16 cellular contexts compared by ENCODE assay signal in genomic region chr13:34265016-34265692, GRCh38.
A peak's percentile ranks its signal among the peaks of the same experiment; 100 is the strongest.
DNase-seq lines count a peak whose midpoint lies in the region; ATAC-seq, FAIRE-seq and TF ChIP-seq lines count a peak whose summit lies in the region.
"Had no signal": no experiment of that assay in that cellular context is flagged by ENCODE, and none has a peak within 500 bp of the region (broad histone marks: within the 10 kb centered on the region; RNA-seq: fewer than 3 reads in every experiment).

No MANE protein-coding gene starts in this region.

- TF ChIP-seq EP300 in HepG2 (IDR thresholded peaks at IDR 0.05; ENCODE audit: low read depth in 2 of 2, low read length in 2 of 2) (no peak), HepG2 (CRISPR knock-in tag; IDR thresholded peaks at IDR 0.05; ENCODE audit: borderline replicate concordance) (no peak), esophagus muscularis mucosa (IDR thresholded peaks at IDR 0.05) (no peak)

- BruUV-seq in Calu3 (replicated peaks; lab: Mats Ljungman, UMichigan) (no TSS peak), HepG2 (replicated peaks; lab: Mats Ljungman, UMichigan) (no TSS peak)

- in situ Hi-C loops in HepG2 (cut with HindIII; ENCODE audit: extremely low pct_ligation_motif_present, low pct_unique_long_range_greater_than_20kb) = no loop called here

- no peaks in the 10 kb centered on the region for H4K20me1 ChIP-seq in HepG2 (ENCODE audit: insufficient read depth, low read length)
- H4K20me1 ChIP-seq: BLaER1 had no signal

- H3K79me2 ChIP-seq in HepG2 (ENCODE audit: insufficient read depth, low read length) = no peaks in the 10 kb centered on the region

- no peak for TF ChIP-seq RAD21 in HepG2 (CRISPR knock-in tag; IDR thresholded peaks at IDR 0.05)

- FAIRE-seq in HTR-8/SVneo (lab: Jason Lieb, UNC) (no peak), bronchial epithelial cell (lab: Jason Lieb, UNC) (no peak), HepG2 (lab: Jason Lieb, UNC) (no peak)
- FAIRE-seq: A204.1 had no signal

- POLR2A ChIA-PET in HepG2 (lab: Yijun Ruan, JAX) = no interaction called here

- H3K4me3 Mint-ChIP-seq in Calu3 (ENCODE audit: low read depth, unreplicated experiment) = no peak overlapping the region
- H3K4me3 Mint-ChIP-seq: CD8-positive, alpha-beta T cell; H9 had no signal

- peaks cover 1% of the 10 kb centered on the region for H3K9me3 Mint-ChIP-seq in Calu3 (ENCODE audit: low read depth, unreplicated experiment)

- H3K27me3 ChIP-seq in bronchial epithelial cell (ENCODE audit: control insufficient read depth, insufficient read depth, low read length) = no peaks in the 10 kb centered on the region
- no peaks in the 10 kb centered on the region for H3K27me3 ChIP-seq in HepG2 (ENCODE audit: control insufficient read depth in 1 of 2, insufficient read depth in 2 of 2, low read length in 2 of 2)
- H3K27me3 ChIP-seq in esophagus muscularis mucosa = no peaks in the 10 kb centered on the region
- H3K27me3 ChIP-seq: BLaER1 had no signal

- H3K4me2 ChIP-seq in HepG2 (ENCODE audit: low read depth, low read length) = no peak overlapping the region
- H3K4me2 ChIP-seq: BLaER1 had no signal

- ATAC-seq in HepG2 (no peak), GM18511 (IDR thresholded peaks at IDR 0.05; ENCODE audit: unreplicated experiment) (no peak)
- ATAC-seq: CD8-positive, alpha-beta T cell had no signal

- H3K9me3 ChIP-seq in HepG2 (ENCODE audit: low read length) = no peaks in the 10 kb centered on the region
- no peaks in the 10 kb centered on the region for H3K9me3 ChIP-seq in esophagus muscularis mucosa

- peaks cover 13% of the 10 kb centered on the region for H3K4me1 Mint-ChIP-seq in Calu3 (ENCODE audit: low read depth, unreplicated experiment)

- no peak for TF ChIP-seq POLR2A in HepG2 (IDR thresholded peaks at IDR 0.05; ENCODE audit: insufficient read depth in 1 of 2, low read depth in 2 of 2, low read length in 2 of 2)
- TF ChIP-seq POLR2A in esophagus muscularis mucosa (IDR thresholded peaks at IDR 0.05; ENCODE audit: low read depth) = no peak

- intact Hi-C loops in Calu3 (cut with micrococcal nuclease; ENCODE audit: unreplicated experiment) = loop anchor here (5.0 kb wide), 1 partner anchor 103 kb away; no protein-coding TSS in a partner anchor
- intact Hi-C loops in HepG2 (cut with micrococcal nuclease; ENCODE audit: unreplicated experiment) = no loop called here
- intact Hi-C loops in esophagus muscularis mucosa (cut with DNase I) = no loop called here

- H3K27ac ChIP-seq in HepG2 (ENCODE audit: extremely low read length, insufficient read depth, low read length) (no peak overlapping the region), esophagus muscularis mucosa (replicated peaks in 1 of 4) (no peak overlapping the region)
- H3K27ac ChIP-seq: BLaER1, HL-60 had no signal

- 12% methylated on average over 3 of the region's 3 CpGs for WGBS in HepG2 (ENCODE audit: low lambda C conversion rate)
- 93% methylated on average over 3 of the region's 3 CpGs for WGBS in esophagus muscularis mucosa

- H3K4me1 ChIP-seq in HepG2 (ENCODE audit: insufficient read depth, low read length) (no peaks in the 10 kb centered on the region), esophagus muscularis mucosa (no peaks in the 10 kb centered on the region)
- H3K4me1 ChIP-seq: BLaER1 had no signal

- no peak overlapping the region for H2AFZ ChIP-seq in HepG2 (ENCODE audit: low read length)

- H3K9ac ChIP-seq in HepG2 (ENCODE audit: insufficient read depth, low read depth, low read length) = no peak overlapping the region
- H3K9ac ChIP-seq: BLaER1 had no signal

- CTCF ChIA-PET in Calu3 (lab: Charles Lee) (no interaction called here), HepG2 (lab: Yijun Ruan, JAX; ENCODE audit: low intra/inter-chr PET ratio, low total read pairs) (no interaction called here)

- H3K36me3 ChIP-seq in bronchial epithelial cell (ENCODE audit: control insufficient read depth, insufficient read depth, low read length) (no peaks in the 10 kb centered on the region), HepG2 (replicated peaks in 1 of 2; ENCODE audit: control insufficient read depth in 1 of 2, insufficient read depth in 2 of 2, low read length in 2 of 2) (no peaks in the 10 kb centered on the region), esophagus muscularis mucosa (no peaks in the 10 kb centered on the region)
- H3K36me3 ChIP-seq: BLaER1 had no signal

- H3K36me3 Mint-ChIP-seq in Calu3 (ENCODE audit: insufficient read depth, unreplicated experiment) = no peaks in the 10 kb centered on the region
- H3K36me3 Mint-ChIP-seq: CD8-positive, alpha-beta T cell had no signal

- no peak for DNase-seq in Calu3
- DNase-seq in HTR-8/SVneo (ENCODE audit: insufficient read length, low spot score) = peak; percentile 5
- DNase-seq in bronchial epithelial cell (ENCODE audit: low read depth) = peak; percentile 89
- DNase-seq in iris pigment epithelial cell (ENCODE audit: low read depth) = peak; percentile 37
- DNase-seq in HepG2 (ENCODE audit: low spot score) = no peak
- no peak for DNase-seq in esophagus muscularis mucosa (ENCODE audit: extremely low spot score)
- DNase-seq: CD8-positive, alpha-beta T cell; H9; NCI-H1105; NCI-H1694; NCI-H2081 treated with DMSO at 0.1 percent for 48 hours; NK-92 treated with Interleukin-12 subunit alpha and Interleukin-12 subunit beta, amount 100 ng/mL, for 24 hours had no signal

- TF ChIP-seq CTCF in Calu3 (IDR thresholded peaks at IDR 0.05; ENCODE audit: unreplicated experiment) = no peak
- TF ChIP-seq CTCF in bronchial epithelial cell (IDR thresholded peaks at IDR 0.05; ENCODE audit: insufficient read depth, low read length, severe bottlenecking) = no peak
- no peak for TF ChIP-seq CTCF in HepG2 (CRISPR knock-in tag; IDR thresholded peaks at IDR 0.05)
- TF ChIP-seq CTCF in esophagus muscularis mucosa (IDR thresholded peaks at IDR 0.05) = no peak

- no peak overlapping the region for H3K4me3 ChIP-seq in bronchial epithelial cell (ENCODE audit: low read depth, low read length)
- no peak overlapping the region for H3K4me3 ChIP-seq in HepG2 (replicated peaks in 1 of 3; ENCODE audit: insufficient read depth in 1 of 3, low read depth in 2 of 3, low read length in 3 of 3)
- no peak overlapping the region for H3K4me3 ChIP-seq in esophagus muscularis mucosa
- H3K4me3 ChIP-seq: BLaER1 had no signal

- H3K27me3 Mint-ChIP-seq in Calu3 (ENCODE audit: unreplicated experiment) = no peaks in the 10 kb centered on the region

- peak overlapping the region; percentile 75 for H3K27ac Mint-ChIP-seq in Calu3 (ENCODE audit: unreplicated experiment)
- H3K27ac Mint-ChIP-seq: CD8-positive, alpha-beta T cell; H9 had no signal

TF ChIP-seq in HepG2, 621 proteins besides CTCF, POLR2A, EP300 and RAD21:
- TF ChIP-seq TEAD3 (CRISPR knock-in tag; optimal IDR thresholded peaks at IDR 0.05; ENCODE audit: borderline replicate concordance) = no peak
- TF ChIP-seq, protein P1, sequence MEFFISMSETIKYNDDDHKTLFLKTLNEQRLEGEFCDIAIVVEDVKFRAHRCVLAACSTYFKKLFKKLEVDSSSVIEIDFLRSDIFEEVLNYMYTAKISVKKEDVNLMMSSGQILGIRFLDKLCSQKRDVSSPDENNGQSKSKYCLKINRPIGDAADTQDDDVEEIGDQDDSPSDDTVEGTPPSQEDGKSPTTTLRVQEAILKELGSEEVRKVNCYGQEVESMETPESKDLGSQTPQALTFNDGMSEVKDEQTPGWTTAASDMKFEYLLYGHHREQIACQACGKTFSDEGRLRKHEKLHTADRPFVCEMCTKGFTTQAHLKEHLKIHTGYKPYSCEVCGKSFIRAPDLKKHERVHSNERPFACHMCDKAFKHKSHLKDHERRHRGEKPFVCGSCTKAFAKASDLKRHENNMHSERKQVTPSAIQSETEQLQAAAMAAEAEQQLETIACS (CRISPR knock-in tag; IDR thresholded peaks at IDR 0.05) = no peak
- TF ChIP-seq JUN (CRISPR knock-in tag; IDR thresholded peaks at IDR 0.05) = no peak
- no peak for TF ChIP-seq MXD4 (CRISPR knock-in tag; IDR thresholded peaks at IDR 0.05)
- TF ChIP-seq ZNF577 (CRISPR knock-in tag; IDR thresholded peaks at IDR 0.05; ENCODE audit: borderline replicate concordance, low read depth) = no peak
- TF ChIP-seq, protein P2, sequence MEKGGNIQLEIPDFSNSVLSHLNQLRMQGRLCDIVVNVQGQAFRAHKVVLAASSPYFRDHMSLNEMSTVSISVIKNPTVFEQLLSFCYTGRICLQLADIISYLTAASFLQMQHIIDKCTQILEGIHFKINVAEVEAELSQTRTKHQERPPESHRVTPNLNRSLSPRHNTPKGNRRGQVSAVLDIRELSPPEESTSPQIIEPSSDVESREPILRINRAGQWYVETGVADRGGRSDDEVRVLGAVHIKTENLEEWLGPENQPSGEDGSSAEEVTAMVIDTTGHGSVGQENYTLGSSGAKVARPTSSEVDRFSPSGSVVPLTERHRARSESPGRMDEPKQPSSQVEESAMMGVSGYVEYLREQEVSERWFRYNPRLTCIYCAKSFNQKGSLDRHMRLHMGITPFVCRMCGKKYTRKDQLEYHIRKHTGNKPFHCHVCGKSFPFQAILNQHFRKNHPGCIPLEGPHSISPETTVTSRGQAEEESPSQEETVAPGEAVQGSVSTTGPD (CRISPR knock-in tag; IDR thresholded peaks at IDR 0.05) = no peak
- TF ChIP-seq TARDBP (CRISPR knock-in tag; IDR thresholded peaks at IDR 0.05) = no peak
- no peak for TF ChIP-seq ZSCAN22 (CRISPR knock-in tag; IDR thresholded peaks at IDR 0.05)

Comparison
In these comparisons a context has a peak if more than half of its experiments do, and no peak if none do; other contexts are left out.
1. DNase-seq: peak in HTR-8/SVneo (single experiment), bronchial epithelial cell (single experiment) and iris pigment epithelial cell (single experiment); none in Calu3 (single experiment), HepG2 (single experiment) and esophagus muscularis mucosa (single experiment).